1 cellular context compared by ENCODE assay signal in genomic region chr3:100399341-100400071, GRCh38.
TF ChIP-seq lines count a peak whose summit lies in the region.

No MANE protein-coding gene starts in this region.

TF ChIP-seq in H1, 55 proteins besides CTCF, POLR2A, EP300 and RAD21:
- TF ChIP-seq BACH1 (IDR thresholded peaks at IDR 0.05; ENCODE audit: low read length) = no peak
- no peak for TF ChIP-seq TBP (IDR thresholded peaks at IDR 0.05; ENCODE audit: low read depth, low read length)
- no peak for TF ChIP-seq KDM1A (IDR thresholded peaks at IDR 0.05; ENCODE audit: borderline replicate concordance, low read length)
